Comparison of ENCODE assay signal across 18 cellular contexts in the genomic region with DNA sequence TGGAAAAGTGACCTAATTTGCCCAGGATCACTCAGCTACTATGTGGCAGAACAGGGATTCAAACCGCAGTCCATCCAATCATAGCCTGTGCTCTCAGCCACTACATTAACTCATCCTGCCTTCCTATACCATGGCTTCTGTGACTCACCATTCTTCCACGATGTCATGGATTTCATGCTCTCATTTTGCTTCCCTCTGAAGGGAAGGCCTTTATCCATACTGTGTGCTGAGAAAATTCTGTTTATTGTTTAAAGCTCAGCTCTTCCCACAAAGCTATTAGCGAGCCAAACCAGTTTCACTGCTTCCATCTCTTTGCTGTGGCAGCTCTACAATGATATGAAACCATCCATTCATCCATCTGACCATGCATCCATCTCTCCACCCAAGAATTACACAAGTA.
DNase-seq lines count a peak whose midpoint lies in the region; ATAC-seq and TF ChIP-seq lines count a peak whose summit lies in the region.
"Had no signal": no experiment of that assay in that cellular context is flagged by ENCODE, and none has a peak within 500 bp of the region (broad histone marks: within the 10 kb centered on the region; RNA-seq: fewer than 3 reads in every experiment).

No MANE protein-coding gene starts in this region.

- 50% methylated on average over 3 of the region's 3 CpGs for WGBS in mammary epithelial cell (ENCODE audit: low coverage, missing lambda C conversion rate)
- WGBS in smooth muscle cell (ENCODE audit: low lambda C conversion rate), result 24% methylated on average over 3 of the region's 3 CpGs

- DNase-seq in mammary epithelial cell (peak; percentile 55), breast epithelium (ENCODE audit: low spot score in 2 of 2) (no peak), amniotic epithelial cell (ENCODE audit: low read depth) (peak; percentile 55), fibroblast of lung (ENCODE audit: low read depth in 2 of 2) (peak; percentile 36 to 71), smooth muscle cell (lab: John Stamatoyannopoulos, UW; ENCODE audit: unreplicated experiment) (no peak), GM03348 (ENCODE audit: low spot score) (no peak)
- no peak for DNase-seq in CD8-positive, alpha-beta memory T cell
- DNase-seq: COR-L47, DMS153, GDM1, GOT3, MG63, NCI-H1105 treated with DMSO at 0.1 percent for 48 hours, NCI-H187, NCI-H774, SHP77 treated with DMSO at 0.1 percent for 48 hours had no signal

- no peaks in the 10 kb centered on the region for H3K36me3 Mint-ChIP-seq in CD8-positive, alpha-beta memory T cell

- no peaks in the 10 kb centered on the region for H3K79me2 ChIP-seq in mammary epithelial cell (ENCODE audit: insufficient read depth, low read length)
- H3K79me2 ChIP-seq in fibroblast of lung (ENCODE audit: control insufficient read depth, insufficient read depth, low read length), result no peaks in the 10 kb centered on the region
- no peaks in the 10 kb centered on the region for H3K79me2 ChIP-seq in smooth muscle cell (ENCODE audit: low read depth)

- H3K4me3 Mint-ChIP-seq in CD8-positive, alpha-beta memory T cell, result no peak overlapping the region

- dilution Hi-C loops in mammary epithelial cell (cut with HindIII; ENCODE audit: low sequenced_read_pairs), result no loop called here

- no peak overlapping the region for H2AFZ ChIP-seq in mammary epithelial cell (ENCODE audit: low read depth, low read length)
- no peak overlapping the region for H2AFZ ChIP-seq in fibroblast of lung (ENCODE audit: low read length)
- H2AFZ ChIP-seq in smooth muscle cell (ENCODE audit: low read depth), result no peak overlapping the region

- POLR2A ChIA-PET in CD8-positive, alpha-beta memory T cell (lab: Charles Lee), result no interaction called here

- H3K9ac ChIP-seq in mammary epithelial cell (ENCODE audit: insufficient read depth, low read length) (no peak overlapping the region), fibroblast of lung (ENCODE audit: insufficient read depth, low read length) (no peak overlapping the region), smooth muscle cell (ENCODE audit: low read depth) (no peak overlapping the region)

- BruUV-seq in mammary epithelial cell (replicated peaks; lab: Mats Ljungman, UMichigan), result no TSS peak

- no peak for TF ChIP-seq POLR2A in breast epithelium (IDR thresholded peaks at IDR 0.05)

- intact Hi-C loops in mammary epithelial cell (cut with micrococcal nuclease) (no loop called here), breast epithelium (cut with DNase I; ENCODE audit: low total_unique reads) (no loop called here)

- H4K20me1 ChIP-seq in mammary epithelial cell (ENCODE audit: insufficient read depth, low read length) (no peaks in the 10 kb centered on the region), fibroblast of lung (ENCODE audit: control insufficient read depth, extremely low read depth, insufficient read depth, low read length) (no peaks in the 10 kb centered on the region), smooth muscle cell (ENCODE audit: low read depth) (no peaks in the 10 kb centered on the region)

- peaks cover 5% of the 10 kb centered on the region for H3F3A ChIP-seq in smooth muscle cell (ENCODE audit: low read depth)

- no peak for ATAC-seq in GM18511 (IDR thresholded peaks at IDR 0.05; ENCODE audit: unreplicated experiment)

- no peaks in the 10 kb centered on the region for H3K4me1 Mint-ChIP-seq in CD8-positive, alpha-beta memory T cell

- peaks cover 0 to 1% of the 10 kb centered on the region in 2 donors for H3K27me3 Mint-ChIP-seq in CD8-positive, alpha-beta memory T cell

- in situ Hi-C loops in mammary epithelial cell (cut with MboI; ENCODE audit: low sequenced_read_pairs in 2 of 2), result no loop called here

- CTCF ChIA-PET in mammary epithelial cell (lab: Charles Lee; ENCODE audit: low non-redundant PET), result no interaction called here
- CTCF ChIA-PET in CD8-positive, alpha-beta memory T cell (lab: Charles Lee), result no interaction called here

- H3K4me1 ChIP-seq in mammary epithelial cell (ENCODE audit: insufficient read depth, low read length) (peaks cover 11% of the 10 kb centered on the region), breast epithelium (no peaks in the 10 kb centered on the region), fibroblast of lung (ENCODE audit: control insufficient read depth, extremely low read depth, insufficient read depth, low read length) (no peaks in the 10 kb centered on the region), smooth muscle cell (ENCODE audit: low read depth) (no peaks in the 10 kb centered on the region)
- H3K4me1 ChIP-seq in CD8-positive, alpha-beta memory T cell (ENCODE audit: insufficient read depth, low read length), result no peaks in the 10 kb centered on the region

- peaks cover 0 to 2% (median 0%) of the 10 kb centered on the region in 5 donors for H3K9me3 Mint-ChIP-seq in CD8-positive, alpha-beta memory T cell

- H3K4me3 ChIP-seq in mammary epithelial cell (replicated peaks in 1 of 3; ENCODE audit: insufficient read depth in 1 of 3, low read depth in 2 of 3, low read length in 3 of 3), result no peak overlapping the region
- no peak overlapping the region for H3K4me3 ChIP-seq in breast epithelium
- no peak overlapping the region for H3K4me3 ChIP-seq in fibroblast of lung (replicated peaks in 1 of 4; ENCODE audit: control extremely low read depth in 1 of 4, insufficient read depth in 1 of 4, low read depth in 3 of 4, low read length in 4 of 4)
- H3K4me3 ChIP-seq in smooth muscle cell, result no peak overlapping the region
- H3K4me3 ChIP-seq in CD8-positive, alpha-beta memory T cell (ENCODE audit: low read length), result no peak overlapping the region
- H3K4me3 ChIP-seq: MG63 had no signal

- H3K27ac ChIP-seq in mammary epithelial cell (ENCODE audit: insufficient read depth, low read depth, low read length) (no peak overlapping the region), breast epithelium (no peak overlapping the region), fibroblast of lung (ENCODE audit: insufficient read depth, low read length) (no peak overlapping the region), smooth muscle cell (ENCODE audit: low read depth) (peak overlapping the region; percentile 93)
- H3K27ac ChIP-seq in CD8-positive, alpha-beta memory T cell (ENCODE audit: low read depth, low read length), result no peak overlapping the region
- H3K27ac ChIP-seq: C4-2B had no signal

- H3K36me3 ChIP-seq in mammary epithelial cell (ENCODE audit: insufficient read depth, low read length) (no peaks in the 10 kb centered on the region), breast epithelium (no peaks in the 10 kb centered on the region), fibroblast of lung (ENCODE audit: control insufficient read depth, insufficient read depth, low read length) (no peaks in the 10 kb centered on the region), smooth muscle cell (ENCODE audit: low read depth) (no peaks in the 10 kb centered on the region)
- H3K36me3 ChIP-seq in CD8-positive, alpha-beta memory T cell (ENCODE audit: insufficient read depth, low read length), result no peaks in the 10 kb centered on the region
- H3K36me3 ChIP-seq: MG63 had no signal

- TF ChIP-seq CTCF in mammary epithelial cell (conservative IDR thresholded peaks at IDR 0.05 in 1 of 2, IDR thresholded peaks at IDR 0.05 in 1 of 2; ENCODE audit: extremely low read depth in 1 of 2, insufficient read depth in 1 of 2, low read depth in 1 of 2, low read length in 2 of 2), result no peak
- no peak for TF ChIP-seq CTCF in breast epithelium (IDR thresholded peaks at IDR 0.05)
- no peak for TF ChIP-seq CTCF in fibroblast of lung (conservative IDR thresholded peaks at IDR 0.05 in 1 of 2, IDR thresholded peaks at IDR 0.05 in 1 of 2; ENCODE audit: low read depth in 1 of 2, low read length in 2 of 2)
- no peak for TF ChIP-seq CTCF in smooth muscle cell (IDR thresholded peaks at IDR 0.05; ENCODE audit: borderline replicate concordance, insufficient read depth, poor library complexity, severe bottlenecking)

- H3K9me3 ChIP-seq in mammary epithelial cell (replicated peaks; ENCODE audit: insufficient read depth, low read length) (no peaks in the 10 kb centered on the region), breast epithelium (no peaks in the 10 kb centered on the region), fibroblast of lung (ENCODE audit: control insufficient read depth, insufficient read depth, low read depth, low read length) (no peaks in the 10 kb centered on the region), smooth muscle cell (replicated peaks; ENCODE audit: low read depth) (no peaks in the 10 kb centered on the region)
- H3K9me3 ChIP-seq in CD8-positive, alpha-beta memory T cell (ENCODE audit: low read length), result no peaks in the 10 kb centered on the region
- H3K9me3 ChIP-seq: MG63 had no signal

- H3K4me2 ChIP-seq in mammary epithelial cell (ENCODE audit: insufficient read depth, low read depth, low read length) (no peak overlapping the region), fibroblast of lung (ENCODE audit: extremely low read depth, insufficient read depth, low read length) (no peak overlapping the region), smooth muscle cell (no peak overlapping the region)

- no peaks in the 10 kb centered on the region for H3K27me3 ChIP-seq in mammary epithelial cell (ENCODE audit: insufficient read depth, low read length)
- no peaks in the 10 kb centered on the region for H3K27me3 ChIP-seq in breast epithelium
- H3K27me3 ChIP-seq in fibroblast of lung (ENCODE audit: control insufficient read depth, insufficient read depth, low read length), result no peaks in the 10 kb centered on the region
- no peaks in the 10 kb centered on the region for H3K27me3 ChIP-seq in smooth muscle cell (ENCODE audit: low read depth)
- H3K27me3 ChIP-seq in CD8-positive, alpha-beta memory T cell (ENCODE audit: insufficient read depth, low read length, poor library complexity, severe bottlenecking), result no peaks in the 10 kb centered on the region
- H3K27me3 ChIP-seq: MG63 had no signal

- no peak overlapping the region for H3K27ac Mint-ChIP-seq in CD8-positive, alpha-beta memory T cell

Comparison
In these comparisons a context has a peak if more than half of its experiments do, and no peak if none do; other contexts are left out.
1. DNase-seq: peak in mammary epithelial cell (single experiment), amniotic epithelial cell (single experiment) and fibroblast of lung (2 of 2); none in breast epithelium (0 of 2), smooth muscle cell (single experiment), GM03348 (single experiment) and CD8-positive, alpha-beta memory T cell (0 of 5).